ENCODE assay signal across 13 cellular contexts in genomic region chr1:220767312-220768126, GRCh38. TPM values are rescaled to one million over a fixed set of nuclear protein-coding genes. Genes with fewer than 3 reads are reported as not detected.
DNase-seq lines count a peak whose midpoint lies in the region; ATAC-seq and TF ChIP-seq lines count a peak whose summit lies in the region.
"Had no signal": no experiment of that assay in that cellular context is flagged by ENCODE, and none has a peak within 500 bp of the region (broad histone marks: within the 10 kb centered on the region; RNA-seq: fewer than 3 reads in every experiment).

No MANE protein-coding gene starts in this region.

- H3K36me3 Mint-ChIP-seq in CD14-positive monocyte (peaks cover 4% of the 10 kb centered on the region in 2 donors), IgD-negative memory B cell (peaks cover 4% of the 10 kb centered on the region)
- H3K36me3 Mint-ChIP-seq in naive thymus-derived CD4-positive, alpha-beta T cell, result no peaks in the 10 kb centered on the region

- H3K9me3 Mint-ChIP-seq in CD14-positive monocyte (peaks cover 0 to 2% (median 0%) of the 10 kb centered on the region in 7 donors), IgD-negative memory B cell (no peaks in the 10 kb centered on the region)
- H3K9me3 Mint-ChIP-seq in naive thymus-derived CD4-positive, alpha-beta T cell, result no peaks in the 10 kb centered on the region

- peaks cover 1 to 7% (median 3%) of the 10 kb centered on the region in 3 donors for H3K27me3 Mint-ChIP-seq in CD14-positive monocyte (ENCODE audit: low read depth in 3 of 3)
- no peaks in the 10 kb centered on the region for H3K27me3 Mint-ChIP-seq in IgD-negative memory B cell
- H3K27me3 Mint-ChIP-seq in naive thymus-derived CD4-positive, alpha-beta T cell, result peaks cover 2 to 11% (median 3%) of the 10 kb centered on the region in 5 donors

- no peak for TF ChIP-seq POLR2A in gastroesophageal sphincter (IDR thresholded peaks at IDR 0.05)

- CTCF ChIA-PET in naive thymus-derived CD4-positive, alpha-beta T cell (lab: Charles Lee), result no interaction called here
- CTCF ChIA-PET in HEK293T (lab: Yijun Ruan, JAX), result no interaction called here

- peaks cover 29% of the 10 kb centered on the region for H3K4me1 Mint-ChIP-seq in CD14-positive monocyte
- H3K4me1 Mint-ChIP-seq in IgD-negative memory B cell, result peaks cover 0 to 20% (median 6%) of the 10 kb centered on the region in 3 donors
- no peaks in the 10 kb centered on the region for H3K4me1 Mint-ChIP-seq in naive thymus-derived CD4-positive, alpha-beta T cell

- ATAC-seq in gastroesophageal sphincter, result peak; percentile 90
- ATAC-seq in naive thymus-derived CD4-positive, alpha-beta T cell, result peak; percentile 14

- H3K27me3 ChIP-seq in gastroesophageal sphincter, result no peaks in the 10 kb centered on the region
- no peaks in the 10 kb centered on the region for H3K27me3 ChIP-seq in naive thymus-derived CD4-positive, alpha-beta T cell (ENCODE audit: control insufficient read depth in 2 of 2, insufficient read depth in 2 of 2, low read length in 2 of 2)
- H3K27me3 ChIP-seq: tibial nerve had no signal

- no peak overlapping the region for H3K4me3 ChIP-seq in gastroesophageal sphincter
- no peak overlapping the region for H3K4me3 ChIP-seq in naive thymus-derived CD4-positive, alpha-beta T cell (ENCODE audit: low read length)
- H3K4me3 ChIP-seq: tibial nerve had no signal

- peak overlapping the region; percentile 31 to 64 (median 46) for H3K27ac ChIP-seq in gastroesophageal sphincter
- no peak overlapping the region for H3K27ac ChIP-seq in naive thymus-derived CD4-positive, alpha-beta T cell (ENCODE audit: low read depth, low read length)
- H3K27ac ChIP-seq: tibial nerve had no signal

- intact Hi-C loops in CD14-positive monocyte (cut with micrococcal nuclease), result no loop called here
- intact Hi-C loops in naive thymus-derived CD4-positive, alpha-beta T cell (cut with micrococcal nuclease), result no loop called here

- TF ChIP-seq CTCF in CD14-positive monocyte (IDR thresholded peaks at IDR 0.05), result no peak
- TF ChIP-seq CTCF in gastroesophageal sphincter (IDR thresholded peaks at IDR 0.05), result no peak

- peaks cover 0 to 31% (median 0%) of the 10 kb centered on the region in 3 donors for H3K4me1 ChIP-seq in gastroesophageal sphincter
- H3K4me1 ChIP-seq in naive thymus-derived CD4-positive, alpha-beta T cell (ENCODE audit: control insufficient read depth in 2 of 2, insufficient read depth in 2 of 2, low read length in 2 of 2), result no peaks in the 10 kb centered on the region
- H3K4me1 ChIP-seq: tibial nerve had no signal

- H3K36me3 ChIP-seq in gastroesophageal sphincter, result peaks cover 0 to 75% of the 10 kb centered on the region in 2 donors
- no peaks in the 10 kb centered on the region for H3K36me3 ChIP-seq in naive thymus-derived CD4-positive, alpha-beta T cell (ENCODE audit: control insufficient read depth in 2 of 3, insufficient read depth in 3 of 3, low read length in 3 of 3)

- H3K27ac Mint-ChIP-seq in CD14-positive monocyte (peak overlapping the region in 4 of 7 donors; percentile 18 to 70 (median 59)), IgD-negative memory B cell (peak overlapping the region in 2 of 3 donors; percentile 54 to 100)
- no peak overlapping the region for H3K27ac Mint-ChIP-seq in naive thymus-derived CD4-positive, alpha-beta T cell

- POLR2A ChIA-PET in naive thymus-derived CD4-positive, alpha-beta T cell (lab: Charles Lee), result no interaction called here
- POLR2A ChIA-PET in HEK293T (lab: Yijun Ruan, JAX), result no interaction called here

- H3K9me3 ChIP-seq in gastroesophageal sphincter, result no peaks in the 10 kb centered on the region
- no peaks in the 10 kb centered on the region for H3K9me3 ChIP-seq in naive thymus-derived CD4-positive, alpha-beta T cell (ENCODE audit: control insufficient read depth in 2 of 3, low read length in 3 of 3)
- H3K9me3 ChIP-seq: tibial nerve had no signal

- WGBS in gastroesophageal sphincter (ENCODE audit: low coverage in 1 of 2), 2 donors, result 24 to 25% methylated on average over 8 of the region's 8 CpGs

- no peak overlapping the region for H3K4me3 Mint-ChIP-seq in CD14-positive monocyte
- no peak overlapping the region for H3K4me3 Mint-ChIP-seq in IgD-negative memory B cell
- no peak overlapping the region for H3K4me3 Mint-ChIP-seq in naive thymus-derived CD4-positive, alpha-beta T cell

- no peak for TF ChIP-seq EP300 in gastroesophageal sphincter (IDR thresholded peaks at IDR 0.05)

- DNase-seq in CD14-positive monocyte (ENCODE audit: low spot score) (no peak), HEK293T (ENCODE audit: extremely low spot score) (no peak), NCI-H69 (lab: John Stamatoyannopoulos, UW) (no peak), SK-N-DZ (ENCODE audit: low spot score) (no peak)
- no peak for DNase-seq in naive thymus-derived CD4-positive, alpha-beta T cell
- DNase-seq in activated CD4-positive, alpha-beta T cell treated with anti-CD3 and anti-CD28 coated beads, Interleukin-2, amount 50 U/mL, for 4 hours, result no peak
- DNase-seq: activated CD4-positive, CD25-positive, alpha-beta regulatory T cell; activated naive CD4-positive, alpha-beta T cell treated with Interleukin-2 at 50 U/mL for 16 hours; NCI-H2171 had no signal

TF ChIP-seq in HEK293T, 16 proteins besides CTCF, POLR2A, EP300 and RAD21:
- TF ChIP-seq NFRKB (IDR thresholded peaks at IDR 0.05), result no peak
- no peak for TF ChIP-seq PKNOX1 (IDR thresholded peaks at IDR 0.05)
- TF ChIP-seq ELF4 (IDR thresholded peaks at IDR 0.05), result no peak
- no peak for TF ChIP-seq LEF1 (IDR thresholded peaks at IDR 0.05; ENCODE audit: borderline replicate concordance)
- no peak for TF ChIP-seq HDGF (IDR thresholded peaks at IDR 0.05; ENCODE audit: borderline replicate concordance)
- no peak for TF ChIP-seq BHLHE40 (IDR thresholded peaks at IDR 0.05; ENCODE audit: borderline replicate concordance)
- no peak for TF ChIP-seq L3MBTL2 (conservative IDR thresholded peaks at IDR 0.05)
- TF ChIP-seq FOXA1 (IDR thresholded peaks at IDR 0.05), result no peak
- no peak for TF ChIP-seq SP1 (IDR thresholded peaks at IDR 0.05)
- TF ChIP-seq TARDBP (IDR thresholded peaks at IDR 0.05), result no peak
- no peak for TF ChIP-seq ARNT (IDR thresholded peaks at IDR 0.05)
- TF ChIP-seq ZNF384 (IDR thresholded peaks at IDR 0.05), result no peak
- no peak for TF ChIP-seq FOXK2 (IDR thresholded peaks at IDR 0.05)
- TF ChIP-seq FOXM1 (IDR thresholded peaks at IDR 0.05; ENCODE audit: borderline replicate concordance), result no peak
- no peak for TF ChIP-seq CTBP1 (IDR thresholded peaks at IDR 0.05; ENCODE audit: borderline replicate concordance)
- no peak for TF ChIP-seq SUZ12 (IDR thresholded peaks at IDR 0.05)

RNA-seq across cellular contexts. Expression of gene MTARC1, which starts 19.2 kb away (rescaled TPM):
- polyA plus RNA-seq in CD14-positive monocyte (10 to 100 TPM; 70.9 to 80.6 TPM), IgD-negative memory B cell (1.6 TPM)
- 1 to 10 TPM; 3.7 to 8.1 (median 5.4) TPM for total RNA-seq in gastroesophageal sphincter
- total RNA-seq in naive thymus-derived CD4-positive, alpha-beta T cell, result 10 to 100 TPM in 1 of 5 experiments, 1 to 10 TPM in 1, not detected in 3; 1.1 to 14.5 TPM
- not detected for polyA plus RNA-seq in naive thymus-derived CD4-positive, alpha-beta T cell
- 22.1 and 22.3 TPM in 2 replicates for polyA plus RNA-seq in SK-N-DZ (2014; cell fraction: cytosol; rRNA removed)
- 26.3 and 27.9 TPM in 2 replicates for polyA plus RNA-seq in SK-N-DZ (2014; cell fraction: nucleus; rRNA removed)
- total RNA-seq: RPMI7951 had no signal

RNA-seq across cellular contexts. Expression of gene MTARC2, which starts 19.4 kb away (rescaled TPM):
- under 1 TPM; 0.29 to 0.56 TPM for polyA plus RNA-seq in CD14-positive monocyte
- polyA plus RNA-seq in IgD-negative memory B cell, result 11.4 TPM
- 10 to 100 TPM; 13.0 to 32.5 (median 17.9) TPM for total RNA-seq in gastroesophageal sphincter
- total RNA-seq in naive thymus-derived CD4-positive, alpha-beta T cell, result 1 to 10 TPM in 1 of 5 experiments, not detected in 4; 1.1 TPM
- not detected for polyA plus RNA-seq in naive thymus-derived CD4-positive, alpha-beta T cell
- not detected in 2 replicates for polyA plus RNA-seq in SK-N-DZ (2014; cell fraction: cytosol; rRNA removed)
- not detected in 2 replicates for polyA plus RNA-seq in SK-N-DZ (2014; cell fraction: nucleus; rRNA removed)

Comparison
In these comparisons a context has a peak if more than half of its experiments do, and no peak if none do; other contexts are left out.
1. H3K27ac Mint-ChIP-seq: peak in CD14-positive monocyte (4 of 7) and IgD-negative memory B cell (2 of 3); none in naive thymus-derived CD4-positive, alpha-beta T cell (0 of 9).
2. RNA of gene MTARC1, which starts 19.2 kb away (polyA plus RNA-seq): 70.9 to 80.6 TPM in CD14-positive monocyte; 1.6 TPM in IgD-negative memory B cell (single experiment) and not detected in naive thymus-derived CD4-positive, alpha-beta T cell; every median in the first group is over 10 times any median in the second.